In the genomic region with DNA sequence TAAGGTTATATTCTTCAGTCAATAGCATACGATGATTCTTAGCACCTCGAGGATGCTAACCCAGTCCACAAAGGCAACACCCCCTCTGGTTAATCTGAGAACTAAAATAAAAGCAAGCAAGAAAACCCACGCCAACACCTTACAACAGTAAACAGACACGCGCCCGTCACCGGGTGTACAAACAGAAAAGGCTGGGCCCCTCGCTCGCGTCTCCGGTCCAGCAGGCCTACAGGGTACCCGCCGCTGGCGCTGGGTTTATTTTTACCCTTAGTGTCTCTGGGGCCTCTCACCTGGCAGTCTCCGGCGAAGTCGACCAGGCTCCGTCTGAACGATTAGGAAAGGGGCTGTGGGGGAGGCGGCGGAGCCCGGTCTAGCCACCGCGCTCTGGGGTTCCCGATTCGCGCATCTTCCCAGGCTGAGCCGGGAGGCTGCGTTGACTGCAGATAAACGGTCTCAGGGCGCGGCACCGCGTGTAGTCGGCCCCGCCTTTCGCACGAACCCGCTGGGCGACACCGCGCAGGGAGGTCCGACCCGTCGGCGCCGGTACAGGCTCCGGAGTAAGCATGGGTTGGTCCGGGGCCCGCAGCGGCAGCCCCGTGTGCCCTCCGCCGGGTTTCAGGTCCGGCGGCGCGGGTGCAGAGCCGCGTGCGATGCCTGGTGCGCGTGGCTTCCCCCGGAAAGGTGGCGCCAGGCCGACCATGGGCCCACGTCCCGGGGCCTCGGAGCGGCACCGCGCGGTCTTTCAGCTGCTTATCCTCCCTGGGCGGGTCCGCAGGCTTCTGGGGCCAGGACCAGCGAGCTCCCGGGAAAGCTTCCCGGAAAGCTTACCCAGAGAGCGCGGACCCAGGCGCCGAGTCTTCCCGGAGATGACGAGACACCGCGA, we compare ENCODE assay signal across 8 cellular contexts. TPM values are rescaled to one million over a fixed set of nuclear protein-coding genes. Genes with fewer than 3 reads are reported as not detected.
DNase-seq lines count a peak whose midpoint lies in the region; ATAC-seq lines count a peak whose summit lies in the region.

SLC9B2 (minus strand) TSS at position 868 of the 883 bp plus-strand sequence. CDS start 9,211 bp downstream, outside the sequence.

- intact Hi-C loops in left colon (cut with DNase I, micrococcal nuclease), result no loop called here

- DNase-seq in NCI-H2081 (lab: John Stamatoyannopoulos, UW) (peak; percentile 49 to 73), NCI-H2081 treated with DMSO at 0.1 percent for 48 hours (lab: John Stamatoyannopoulos, UW) (no peak), NCI-H1417 treated with DMSO at 0.1 percent for 48 hours (lab: John Stamatoyannopoulos, UW) (peak; percentile 42), left colon (peak; percentile 48 to 65)
- peak; percentile 67 to 71 for DNase-seq in activated CD4-positive, alpha-beta T cell treated with anti-CD3 and anti-CD28 coated beads for 4 hours
- peak; percentile 58 to 59 for DNase-seq in stimulated activated CD4-positive, alpha-beta T cell treated with anti-CD3 and anti-CD28 coated beads, Interleukin-1b, Interleukin-23, amount 100 ng/mL, for 4 hours (ENCODE audit: low read depth in 2 of 2)

- peak; percentile 51 for ATAC-seq in HG02763 (IDR thresholded peaks at IDR 0.05; ENCODE audit: unreplicated experiment)
- peak; percentile 88 for ATAC-seq in left colon

- peak within 1 kb of the TSS; percentile 65 for H3K27ac ChIP-seq in cingulate gyrus (ENCODE audit: low read depth, low read length)

RNA-seq across cellular contexts. Expression of gene SLC9B2, which starts in this region (rescaled TPM):
- total RNA-seq in left colon, result 1 to 10 TPM; 1.2 to 3.1 TPM
